In the genomic region with DNA sequence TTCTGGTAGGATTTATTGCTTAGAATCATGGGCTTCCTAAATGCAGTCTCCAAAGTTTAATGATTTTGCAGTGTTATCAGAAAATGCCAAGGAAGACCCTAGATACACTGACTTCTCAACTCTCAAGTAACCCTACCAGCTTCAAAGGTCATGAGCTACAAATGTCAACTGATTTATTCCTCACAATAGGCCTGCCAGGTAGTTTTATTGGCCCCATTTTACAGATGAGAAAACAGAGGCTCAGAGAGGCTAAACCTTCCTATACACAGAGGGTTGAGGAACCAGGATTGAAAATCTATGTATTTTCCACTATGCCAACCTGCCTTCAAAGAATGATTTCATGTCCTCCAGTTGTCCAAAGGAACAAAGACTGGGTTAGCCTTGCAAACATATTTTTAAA, we compare ENCODE assay signal across 29 cellular contexts.
"Had no signal": no experiment of that assay in that cellular context is flagged by ENCODE, and none has a peak within 500 bp of the region (broad histone marks: within the 10 kb centered on the region; RNA-seq: fewer than 3 reads in every experiment).

No MANE protein-coding gene starts in this region.

- H3K79me2 ChIP-seq: hepatocyte had no signal

- H3K36me3 Mint-ChIP-seq: immature natural killer cell; natural killer cell; stimulated activated memory B cell treated with anti-CD40 and anti-IgM and Interleukin-4, amounts not matched to agents 10 μg/mL and 1 μg/mL and 100 μg/mL, for 72 hours; type B pancreatic cell had no signal

- H3K27me3 Mint-ChIP-seq: stimulated activated memory B cell treated with anti-CD40 and anti-IgM and Interleukin-4, amounts not matched to agents 10 μg/mL and 1 μg/mL and 100 μg/mL, for 72 hours had no signal

- H3K36me3 ChIP-seq: gastrocnemius medialis, heart left ventricle, left ventricle myocardium inferior, lower lobe of right lung, ovary, sigmoid colon, spleen, tibial artery had no signal

- H3K4me1 Mint-ChIP-seq: immature natural killer cell, natural killer cell had no signal

- H3K9me3 ChIP-seq: gastrocnemius medialis, heart left ventricle, left ventricle myocardium inferior, lower lobe of right lung, ovary, psoas muscle, sigmoid colon, spleen, testis, tibial artery had no signal

- H3K4me3 ChIP-seq: coronary artery, gastrocnemius medialis, heart left ventricle, hepatocyte, left ventricle myocardium inferior, lower lobe of right lung, ovary, psoas muscle, sigmoid colon, spleen, testis, tibial artery had no signal

- H3K4me3 Mint-ChIP-seq: immature natural killer cell; natural killer cell; stimulated activated memory B cell treated with anti-CD40 and anti-IgM and Interleukin-4, amounts not matched to agents 10 μg/mL and 1 μg/mL and 100 μg/mL, for 72 hours; type B pancreatic cell had no signal

- DNase-seq: dermis blood vessel endothelial cell; effector memory CD4-positive, alpha-beta T cell; foreskin fibroblast; gastrocnemius medialis; heart left ventricle; immature natural killer cell; islet precursor cell; kidney glomerular epithelial cell; left colon; left ventricle myocardium inferior; lower lobe of right lung; natural killer cell; occipital lobe; ovary; posterior cingulate gyrus; psoas muscle; right cardiac atrium; sigmoid colon; spleen; stimulated activated CD4-positive, alpha-beta T cell treated with anti-CD3 and anti-CD28 coated beads, Interleukin-4, amount 100 ng/mL, for 4 hours; stimulated activated naive CD8-positive, alpha-beta T cell treated with anti-CD3 and anti-CD28 coated beads, Interleukin-15, Interleukin-2, amounts not matched to agents 100 U/mL and 50 U/mL, for 24 hours; substantia nigra; testis; tibial artery had no signal

- H3K27ac ChIP-seq: coronary artery, gastrocnemius medialis, heart left ventricle, hepatocyte, left ventricle myocardium inferior, lower lobe of right lung, ovary, psoas muscle, sigmoid colon, spleen, testis, tibial artery had no signal

- H3K4me1 ChIP-seq: gastrocnemius medialis, heart left ventricle, left ventricle myocardium inferior, lower lobe of right lung, psoas muscle, sigmoid colon, testis, tibial artery had no signal

- H2AFZ ChIP-seq: hepatocyte had no signal

- H3K27ac Mint-ChIP-seq: immature natural killer cell; natural killer cell; stimulated activated memory B cell treated with anti-CD40 and anti-IgM and Interleukin-4, amounts not matched to agents 10 μg/mL and 1 μg/mL and 100 μg/mL, for 72 hours; type B pancreatic cell had no signal

- H3K9me3 Mint-ChIP-seq: immature natural killer cell, natural killer cell, type B pancreatic cell had no signal

- H3K4me2 ChIP-seq: hepatocyte had no signal

- FAIRE-seq: endometrium had no signal

- H3K27me3 ChIP-seq: gastrocnemius medialis, ovary, sigmoid colon, testis had no signal
